14 cellular contexts compared by ENCODE assay signal in genomic region chr12:12870454-12870853, GRCh38. TPM values are rescaled to one million over a fixed set of nuclear protein-coding genes. Genes with fewer than 3 reads are reported as not detected.
A peak's percentile ranks its signal among the peaks of the same experiment; 100 is the strongest.
DNase-seq lines count a peak whose midpoint lies in the region; ATAC-seq and TF ChIP-seq lines count a peak whose summit lies in the region.
"Had no signal": no experiment of that assay in that cellular context is flagged by ENCODE, and none has a peak within 500 bp of the region (broad histone marks: within the 10 kb centered on the region; RNA-seq: fewer than 3 reads in every experiment).

No MANE protein-coding gene starts in this region.

- in situ Hi-C loops in Panc1 (cut with HindIII; ENCODE audit: low pct_unique_long_range_greater_than_20kb, low sequenced_read_pairs) = no loop called here

- no peaks in the 10 kb centered on the region for H3K36me3 ChIP-seq in Panc1 (ENCODE audit: control insufficient read depth, insufficient read depth, low read length)
- H3K36me3 ChIP-seq in effector memory CD4-positive, alpha-beta T cell (ENCODE audit: control insufficient read depth, insufficient read depth, low read length) = no peaks in the 10 kb centered on the region

- peaks cover 48% of the 10 kb centered on the region for H3K4me1 Mint-ChIP-seq in osteocyte (ENCODE audit: unreplicated experiment)
- H3K4me1 Mint-ChIP-seq in immature natural killer cell = no peaks in the 10 kb centered on the region
- H3K4me1 Mint-ChIP-seq: activated CD4-positive, alpha-beta memory T cell treated with anti-CD3 and anti-CD28 coated beads, Interleukin-2, amount 10 ng/mL, durations not matched to agents 7 days and 5 days had no signal

- H3K27me3 Mint-ChIP-seq in osteocyte (ENCODE audit: unreplicated experiment) (no peaks in the 10 kb centered on the region), immature natural killer cell (ENCODE audit: low read depth in 3 of 3) (peaks cover 0 to 2% (median 0%) of the 10 kb centered on the region in 3 donors)
- H3K27me3 Mint-ChIP-seq: activated CD4-positive, alpha-beta memory T cell treated with anti-CD3 and anti-CD28 coated beads, Interleukin-2, amount 10 ng/mL, durations not matched to agents 7 days and 5 days had no signal

- BruUV-seq in Panc1 (replicated peaks; lab: Mats Ljungman, UMichigan) = no TSS peak

- intact Hi-C loops in Panc1 (cut with micrococcal nuclease; ENCODE audit: unreplicated experiment) = no loop called here

- H3K27ac ChIP-seq in Panc1 (ENCODE audit: low read length) = peak overlapping the region; percentile 89
- no peak overlapping the region for H3K27ac ChIP-seq in effector memory CD4-positive, alpha-beta T cell (ENCODE audit: insufficient read depth, low read length, poor library complexity, severe bottlenecking)
- H3K27ac ChIP-seq: skin epidermis had no signal

- TF ChIP-seq CTCF in Panc1 (IDR thresholded peaks at IDR 0.05) (no peak), epithelial cell of esophagus (IDR thresholded peaks at IDR 0.05; ENCODE audit: insufficient read depth, low read depth, low read length, missing control alignments) (no peak), osteocyte (IDR thresholded peaks at IDR 0.05) (no peak)

- POLR2A ChIA-PET in Panc1 (lab: Charles Lee) = no interaction called here

- H3K27me3 ChIP-seq in Panc1 (ENCODE audit: control insufficient read depth, insufficient read depth, low read length) = no peaks in the 10 kb centered on the region
- H3K27me3 ChIP-seq in effector memory CD4-positive, alpha-beta T cell (replicated peaks; ENCODE audit: control insufficient read depth, insufficient read depth, low read length, poor library complexity, severe bottlenecking) = no peaks in the 10 kb centered on the region

- H3K4me3 ChIP-seq in Panc1 (ENCODE audit: low read depth in 2 of 2, low read length in 2 of 2) (no peak overlapping the region), epithelial cell of esophagus (ENCODE audit: low read length) (no peak overlapping the region)
- no peak overlapping the region for H3K4me3 ChIP-seq in effector memory CD4-positive, alpha-beta T cell (ENCODE audit: insufficient read depth, low read depth, low read length, poor library complexity, severe bottlenecking)
- H3K4me3 ChIP-seq: skin epidermis had no signal

- H3K4me1 ChIP-seq in Panc1 (ENCODE audit: control insufficient read depth, insufficient read depth, low read length) = peaks cover 49% of the 10 kb centered on the region
- no peaks in the 10 kb centered on the region for H3K4me1 ChIP-seq in effector memory CD4-positive, alpha-beta T cell (ENCODE audit: control insufficient read depth, insufficient read depth, low read length, poor library complexity, severe bottlenecking)

- no peaks in the 10 kb centered on the region for H3K9me3 ChIP-seq in Panc1 (ENCODE audit: control insufficient read depth, insufficient read depth, low read depth, low read length)
- no peaks in the 10 kb centered on the region for H3K9me3 ChIP-seq in effector memory CD4-positive, alpha-beta T cell (ENCODE audit: control insufficient read depth, low read length)

- CTCF ChIA-PET in Panc1 (lab: Charles Lee) = no interaction called here

- H3K4me3 Mint-ChIP-seq in osteocyte (ENCODE audit: unreplicated experiment) (no peak overlapping the region), immature natural killer cell (no peak overlapping the region)
- H3K4me3 Mint-ChIP-seq: activated CD4-positive, alpha-beta memory T cell treated with anti-CD3 and anti-CD28 coated beads, Interleukin-2, amount 10 ng/mL, durations not matched to agents 7 days and 5 days had no signal

- peak; percentile 82 for ATAC-seq in Panc1

- peak; percentile 100 for DNase-seq in EH (ENCODE audit: low read depth)
- no peak for DNase-seq in Panc1 (ENCODE audit: low read depth, low spot score)
- peak; percentile 77 for DNase-seq in epithelial cell of esophagus (ENCODE audit: low read depth)
- no peak for DNase-seq in osteocyte (ENCODE audit: extremely low spot score, unreplicated experiment)
- no peak for DNase-seq in pons (ENCODE audit: low spot score)
- DNase-seq in effector memory CD4-positive, alpha-beta T cell = no peak
- no peak for DNase-seq in immature natural killer cell
- no peak for DNase-seq in activated CD4-positive, alpha-beta T cell treated with anti-CD3 and anti-CD28 coated beads for 48 hours
- DNase-seq: activated CD4-positive, alpha-beta memory T cell treated with anti-CD3 and anti-CD28 coated beads, Interleukin-2, amount 10 ng/mL, durations not matched to agents 7 days and 5 days; DMS79 treated with DMSO at 0.1 percent for 48 hours; foreskin melanocyte; NCI-H82; stimulated activated CD8-positive, alpha-beta memory T cell treated with anti-CD3 and anti-CD28 coated beads, Interleukin-4, amount 100 ng/mL, for 48 hours had no signal

- H3K27ac Mint-ChIP-seq in osteocyte (ENCODE audit: unreplicated experiment) (peak overlapping the region; percentile 86), immature natural killer cell (no peak overlapping the region)
- H3K27ac Mint-ChIP-seq: activated CD4-positive, alpha-beta memory T cell treated with anti-CD3 and anti-CD28 coated beads, Interleukin-2, amount 10 ng/mL, durations not matched to agents 7 days and 5 days had no signal

- H3K9me3 Mint-ChIP-seq in osteocyte (ENCODE audit: unreplicated experiment) (peaks cover 5% of the 10 kb centered on the region), immature natural killer cell (no peaks in the 10 kb centered on the region)
- H3K9me3 Mint-ChIP-seq: activated CD4-positive, alpha-beta memory T cell treated with anti-CD3 and anti-CD28 coated beads, Interleukin-2, amount 10 ng/mL, durations not matched to agents 7 days and 5 days had no signal

- H3K36me3 Mint-ChIP-seq in osteocyte (ENCODE audit: unreplicated experiment) (peaks cover 3% of the 10 kb centered on the region), immature natural killer cell (no peaks in the 10 kb centered on the region)

RNA-seq across cellular contexts. Expression of gene GPRC5A, which starts 20.9 kb away (rescaled TPM):
- 648 TPM for total RNA-seq in Panc1 (2021; ENCODE audit: unreplicated experiment)
- polyA plus RNA-seq in Panc1 (2012; ENCODE audit: insufficient read length) = 548 TPM
- total RNA-seq in osteocyte = 25.7 and 27.3 TPM in 2 replicates
- not detected for polyA plus RNA-seq in immature natural killer cell

RNA-seq across cellular contexts. Expression of gene DDX47, which starts 57.3 kb away (rescaled TPM):
- 115 TPM for total RNA-seq in Panc1 (2021; ENCODE audit: unreplicated experiment)
- 51.5 TPM for polyA plus RNA-seq in Panc1 (2012; ENCODE audit: insufficient read length)
- total RNA-seq in osteocyte = 47.3 and 48.0 TPM in 2 replicates
- polyA plus RNA-seq in immature natural killer cell = 10 to 100 TPM; 39.3 to 62.7 (median 51.1) TPM

Comparison
In these comparisons a context has a peak if more than half of its experiments do, and no peak if none do; other contexts are left out.
1. DNase-seq: peak in EH (single experiment) and epithelial cell of esophagus (single experiment); none in Panc1 (single experiment), osteocyte (single experiment), pons (single experiment), effector memory CD4-positive, alpha-beta T cell (0 of 3), immature natural killer cell (0 of 3) and activated CD4-positive, alpha-beta T cell treated with anti-CD3 and anti-CD28 coated beads for 48 hours (single experiment).
2. RNA of gene GPRC5A, which starts 20.9 kb away (total RNA-seq): 648 TPM in Panc1 (single experiment); 25.7 to 27.3 TPM in osteocyte; every median in the first group is over 10 times any median in the second.